In the genomic region with DNA sequence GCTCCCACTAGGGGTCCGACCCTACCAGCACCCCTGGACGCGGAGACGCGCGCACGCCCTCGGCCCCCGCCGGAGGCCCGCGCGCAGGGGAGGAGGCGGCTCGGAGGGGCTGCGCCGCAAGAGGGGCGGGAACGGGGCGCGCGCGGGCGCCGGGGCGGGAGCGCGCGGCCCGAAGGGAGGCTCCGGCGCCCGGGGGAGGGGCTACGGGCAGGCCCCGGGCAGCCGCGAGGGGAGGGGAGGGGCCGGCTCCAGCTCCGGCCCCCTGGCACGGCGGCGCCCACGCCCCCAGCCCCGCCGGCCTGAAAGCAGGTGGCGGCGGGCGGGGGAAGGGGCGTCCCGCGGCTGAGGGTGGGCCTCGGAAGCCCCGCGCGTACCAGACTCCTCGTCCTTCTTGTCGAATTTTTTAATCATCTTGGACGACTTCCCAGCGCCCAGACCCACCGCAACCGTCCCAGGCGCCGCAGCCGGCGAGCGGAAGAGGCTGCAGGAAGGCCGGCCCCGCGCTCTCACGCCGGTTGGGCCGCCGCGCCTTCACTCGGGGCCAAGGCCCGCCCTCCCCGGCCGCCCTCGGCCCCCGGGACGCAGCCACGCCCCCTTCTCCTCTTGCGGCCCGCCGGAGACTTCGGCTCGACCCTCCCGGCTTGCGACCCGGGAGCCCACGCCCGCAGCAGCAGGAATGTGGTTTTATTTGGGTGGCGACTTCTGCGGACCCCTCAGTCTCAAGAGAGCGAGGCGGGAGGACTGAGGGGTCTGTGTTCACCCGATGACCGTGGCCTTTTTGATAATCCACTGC, we compare ENCODE assay signal across 8 cellular contexts. TPM values are rescaled to one million over a fixed set of nuclear protein-coding genes. Genes with fewer than 3 reads are reported as not detected.
DNase-seq lines count a peak whose midpoint lies in the region; ATAC-seq and TF ChIP-seq lines count a peak whose summit lies in the region.

COPG2 (minus strand) TSS at position 491 of the 793 bp plus-strand sequence; CDS start at position 411, 80 bp downstream.

- H3K4me1 Mint-ChIP-seq in CD4-positive, alpha-beta memory T cell: peaks cover 8 to 19% (median 15%) of the 10 kb centered on the region in 4 donors
- H3K4me1 Mint-ChIP-seq in activated CD8-positive, alpha-beta T cell treated with anti-CD3 and anti-CD28 coated beads for 36 hours (ENCODE audit: low read depth): peaks cover 13% of the 10 kb centered on the region

- peak; percentile 96 for ATAC-seq in GM19395 (IDR thresholded peaks at IDR 0.05; ENCODE audit: unreplicated experiment)
- ATAC-seq in HG03521 (IDR thresholded peaks at IDR 0.05; ENCODE audit: unreplicated experiment): peak; percentile 91
- peak; percentile 95 for ATAC-seq in activated CD8-positive, alpha-beta T cell treated with anti-CD3 and anti-CD28 coated beads for 36 hours
- ATAC-seq in lower lobe of right lung: peak; percentile 99 to 100

- H3K27me3 Mint-ChIP-seq in CD4-positive, alpha-beta memory T cell: peaks cover under 1 to 2% of the 10 kb centered on the region in 2 donors
- H3K27me3 Mint-ChIP-seq in activated CD8-positive, alpha-beta T cell treated with anti-CD3 and anti-CD28 coated beads for 36 hours: peaks cover 4% of the 10 kb centered on the region

- TF ChIP-seq CTCF in activated CD8-positive, alpha-beta T cell treated with anti-CD3 and anti-CD28 coated beads for 36 hours (IDR thresholded peaks at IDR 0.05): no peak
- no peak for TF ChIP-seq CTCF in lower lobe of right lung (IDR thresholded peaks at IDR 0.05)

- H3K36me3 Mint-ChIP-seq in CD4-positive, alpha-beta memory T cell: peaks cover 0 to 11% of the 10 kb centered on the region in 2 donors
- H3K36me3 Mint-ChIP-seq in activated CD8-positive, alpha-beta T cell treated with anti-CD3 and anti-CD28 coated beads for 36 hours (ENCODE audit: low read depth): peaks cover 3% of the 10 kb centered on the region

- H3K27ac ChIP-seq in CD4-positive, alpha-beta memory T cell (ENCODE audit: low read depth, low read length): peak within 1 kb of the TSS; percentile 50
- H3K27ac ChIP-seq in lower lobe of right lung: peak within 1 kb of the TSS; percentile 81

- CTCF ChIA-PET in CD4-positive, alpha-beta memory T cell (lab: Charles Lee; ENCODE audit: partially characterized antibody): no interaction called here
- CTCF ChIA-PET in activated CD8-positive, alpha-beta T cell treated with anti-CD3 and anti-CD28 coated beads for 36 hours (lab: Charles Lee): interaction anchor here (1.5 kb wide), 1 partner anchor 181 kb away, joined by 6 read pairs; no protein-coding TSS in a partner anchor

- DNase-seq in CD4-positive, alpha-beta memory T cell: peak; percentile 45 to 76 (median 60)
- DNase-seq in NCI-H774 (lab: John Stamatoyannopoulos, UW) (peak; percentile 82), ecto neural progenitor cell (ENCODE audit: low spot score) (peak; percentile 90), lower lobe of right lung (peak; percentile 89)
- peak; percentile 81 for DNase-seq in activated CD8-positive, alpha-beta T cell treated with anti-CD3 and anti-CD28 coated beads for 36 hours
- peak in 2 of 3 donors; percentile 44 to 75 for DNase-seq in stimulated activated CD4-positive, alpha-beta T cell treated with anti-CD3 and anti-CD28 coated beads, TNF-alpha, amount 100 ng/mL, for 1 hour (ENCODE audit: low read depth in 3 of 3, low spot score in 1 of 3)

- no peaks in the 10 kb centered on the region for H3K9me3 ChIP-seq in CD4-positive, alpha-beta memory T cell (ENCODE audit: control insufficient read depth in 1 of 2, low read length in 2 of 2)
- H3K9me3 ChIP-seq in lower lobe of right lung: no peaks in the 10 kb centered on the region

- no peaks in the 10 kb centered on the region for H3K36me3 ChIP-seq in CD4-positive, alpha-beta memory T cell (ENCODE audit: insufficient read depth, low read length)
- no peaks in the 10 kb centered on the region for H3K36me3 ChIP-seq in lower lobe of right lung

- H3K27me3 ChIP-seq in CD4-positive, alpha-beta memory T cell (ENCODE audit: insufficient read depth, low read length): no peaks in the 10 kb centered on the region
- H3K27me3 ChIP-seq in lower lobe of right lung (ENCODE audit: low read depth): no peaks in the 10 kb centered on the region

- peak within 1 kb of the TSS; percentile 90 to 93 (median 92) for H3K4me3 Mint-ChIP-seq in CD4-positive, alpha-beta memory T cell
- H3K4me3 Mint-ChIP-seq in activated CD8-positive, alpha-beta T cell treated with anti-CD3 and anti-CD28 coated beads for 36 hours: peak within 1 kb of the TSS; percentile 83

- peaks cover 16% of the 10 kb centered on the region for H3K4me1 ChIP-seq in CD4-positive, alpha-beta memory T cell (ENCODE audit: insufficient read depth, low read length)
- H3K4me1 ChIP-seq in lower lobe of right lung: peaks cover 14% of the 10 kb centered on the region

- intact Hi-C loops in CD4-positive, alpha-beta memory T cell (cut with micrococcal nuclease): loop anchor here (5.0 kb wide), 1 partner anchor 596 kb away; the partner anchor contains the start of gene KLHDC10
- intact Hi-C loops in activated CD8-positive, alpha-beta T cell treated with anti-CD3 and anti-CD28 coated beads for 36 hours (cut with micrococcal nuclease): no loop called here
- intact Hi-C loops in lower lobe of right lung (cut with DNase I): no loop called here

- H3K9me3 Mint-ChIP-seq in CD4-positive, alpha-beta memory T cell: no peaks in the 10 kb centered on the region
- H3K9me3 Mint-ChIP-seq in activated CD8-positive, alpha-beta T cell treated with anti-CD3 and anti-CD28 coated beads for 36 hours: no peaks in the 10 kb centered on the region

- peak within 1 kb of the TSS; percentile 75 to 82 for H3K4me3 ChIP-seq in CD4-positive, alpha-beta memory T cell (ENCODE audit: low read length in 2 of 2)
- H3K4me3 ChIP-seq in lower lobe of right lung: peak within 1 kb of the TSS; percentile 76

- POLR2A ChIA-PET in CD4-positive, alpha-beta memory T cell (lab: Charles Lee; ENCODE audit: partially characterized antibody): interaction anchor here (0.5 kb wide), 1 partner anchor 276 kb away, joined by 3 read pairs; no protein-coding TSS in a partner anchor
- POLR2A ChIA-PET in activated CD8-positive, alpha-beta T cell treated with anti-CD3 and anti-CD28 coated beads for 36 hours (lab: Charles Lee): interaction anchor here (0.7 kb wide), 1 partner anchor 1220 kb away, joined by 4 read pairs; no protein-coding TSS in a partner anchor

- H3K27ac Mint-ChIP-seq in CD4-positive, alpha-beta memory T cell: peak within 1 kb of the TSS; percentile 73 to 91 (median 91)
- peak within 1 kb of the TSS; percentile 81 for H3K27ac Mint-ChIP-seq in activated CD8-positive, alpha-beta T cell treated with anti-CD3 and anti-CD28 coated beads for 36 hours

RNA-seq across cellular contexts. Expression of gene COPG2, which starts in this region (rescaled TPM):
- total RNA-seq in CD4-positive, alpha-beta memory T cell: 1 to 10 TPM; 7.6 to 8.2 TPM
- 1 to 10 TPM in 1 of 2 donors, under 1 TPM in 1; 0.92 to 2.2 TPM for polyA plus RNA-seq in CD4-positive, alpha-beta memory T cell
- 10 to 100 TPM; 23.8 to 25.1 TPM for total RNA-seq in activated CD8-positive, alpha-beta T cell treated with anti-CD3 and anti-CD28 coated beads for 36 hours
- total RNA-seq in lower lobe of right lung: 16.9 TPM

Comparison
In these comparisons a context has a peak if more than half of its experiments do, and no peak if none do; other contexts are left out.
1. Peak in every context shown above with its lines: DNase-seq, ATAC-seq, H3K4me3 ChIP-seq and H3K27ac ChIP-seq.